Comparison of ENCODE assay signal across 11 cellular contexts in genomic region chr14:103543721-103544626, GRCh38. TPM values are rescaled to one million over a fixed set of nuclear protein-coding genes. Genes with fewer than 3 reads are reported as not detected.
DNase-seq lines count a peak whose midpoint lies in the region; ATAC-seq, FAIRE-seq and TF ChIP-seq lines count a peak whose summit lies in the region.
"Had no signal": no experiment of that assay in that cellular context is flagged by ENCODE, and none has a peak within 500 bp of the region (broad histone marks: within the 10 kb centered on the region; RNA-seq: fewer than 3 reads in every experiment).

No MANE protein-coding gene starts in this region.

- H3K27me3 ChIP-seq in Panc1 (ENCODE audit: control insufficient read depth, insufficient read depth, low read length) (no peaks in the 10 kb centered on the region), left ventricle myocardium inferior (ENCODE audit: low read depth) (no peaks in the 10 kb centered on the region), pancreas (no peaks in the 10 kb centered on the region)

- POLR2A ChIA-PET in Panc1 (lab: Charles Lee), result no interaction called here

- TF ChIP-seq CTCF in CD14-positive monocyte (IDR thresholded peaks at IDR 0.05) (no peak), Panc1 (IDR thresholded peaks at IDR 0.05) (no peak), left ventricle myocardium inferior (IDR thresholded peaks at IDR 0.05; ENCODE audit: borderline replicate concordance) (no peak), pancreas (IDR thresholded peaks at IDR 0.05) (no peak)

- no peaks in the 10 kb centered on the region for H3K36me3 Mint-ChIP-seq in CD14-positive monocyte
- H3K36me3 Mint-ChIP-seq: activated naive CD8-positive, alpha-beta T cell treated with anti-CD3 and anti-CD28 coated beads, Interleukin-2, amount 10 ng/mL, durations not matched to agents 7 days and 5 days; naive B cell had no signal

- H3K4me3 ChIP-seq in Panc1 (ENCODE audit: low read depth in 2 of 2, low read length in 2 of 2) (no peak overlapping the region), left ventricle myocardium inferior (no peak overlapping the region), pancreas (no peak overlapping the region)

- 75 to 77% methylated on average over 30 to 35 of the region's 35 CpGs for WGBS in pancreas, 2 donors

- H3K27ac Mint-ChIP-seq in CD14-positive monocyte, result no peak overlapping the region
- H3K27ac Mint-ChIP-seq: activated CD4-positive, alpha-beta T cell treated with anti-CD3 and anti-CD28 coated beads, Interleukin-2, amount 10 ng/mL, durations not matched to agents 7 days and 5 days; activated naive CD8-positive, alpha-beta T cell treated with anti-CD3 and anti-CD28 coated beads, Interleukin-2, amount 10 ng/mL, durations not matched to agents 7 days and 5 days had no signal

- no peak overlapping the region for H3K4me3 Mint-ChIP-seq in CD14-positive monocyte
- H3K4me3 Mint-ChIP-seq: activated CD4-positive, alpha-beta T cell treated with anti-CD3 and anti-CD28 coated beads, Interleukin-2, amount 10 ng/mL, durations not matched to agents 7 days and 5 days; activated naive CD8-positive, alpha-beta T cell treated with anti-CD3 and anti-CD28 coated beads, Interleukin-2, amount 10 ng/mL, durations not matched to agents 7 days and 5 days; naive B cell had no signal

- H3K9me3 ChIP-seq in Panc1 (ENCODE audit: control insufficient read depth, insufficient read depth, low read depth, low read length) (no peaks in the 10 kb centered on the region), left ventricle myocardium inferior (replicated peaks) (no peaks in the 10 kb centered on the region), pancreas (no peaks in the 10 kb centered on the region)

- H3K4me1 ChIP-seq in Panc1 (ENCODE audit: control insufficient read depth, insufficient read depth, low read length) (peaks cover 41% of the 10 kb centered on the region), left ventricle myocardium inferior (peaks cover 73% of the 10 kb centered on the region), pancreas (peaks cover 0 to 1% (median 0%) of the 10 kb centered on the region in 3 donors)

- no peaks in the 10 kb centered on the region for H3K9me3 Mint-ChIP-seq in CD14-positive monocyte
- H3K9me3 Mint-ChIP-seq: activated CD4-positive, alpha-beta T cell treated with anti-CD3 and anti-CD28 coated beads, Interleukin-2, amount 10 ng/mL, durations not matched to agents 7 days and 5 days; activated naive CD8-positive, alpha-beta T cell treated with anti-CD3 and anti-CD28 coated beads, Interleukin-2, amount 10 ng/mL, durations not matched to agents 7 days and 5 days; naive B cell had no signal

- intact Hi-C loops in CD14-positive monocyte (cut with micrococcal nuclease) (no loop called here), Panc1 (cut with micrococcal nuclease; ENCODE audit: unreplicated experiment) (no loop called here), left ventricle myocardium inferior (cut with micrococcal nuclease) (no loop called here), pancreas (cut with DNase I) (loop anchor here in 1 of 3 donors (10.0 kb wide), 1 partner anchor 49 kb away; no protein-coding TSS in a partner anchor)

- peak overlapping the region; percentile 80 for H3K27ac ChIP-seq in Panc1 (ENCODE audit: low read length)
- peak overlapping the region; percentile 76 for H3K27ac ChIP-seq in left ventricle myocardium inferior (replicated peaks)
- no peak overlapping the region for H3K27ac ChIP-seq in pancreas

- CTCF ChIA-PET in Panc1 (lab: Charles Lee), result no interaction called here

- BruUV-seq in Panc1 (replicated peaks; lab: Mats Ljungman, UMichigan), result no TSS peak

- ATAC-seq in Panc1, result no peak
- ATAC-seq in pancreas, result no peak
- no peak for ATAC-seq in GM18867 (IDR thresholded peaks at IDR 0.05; ENCODE audit: unreplicated experiment)
- no peak for ATAC-seq in GM21576 (IDR thresholded peaks at IDR 0.05; ENCODE audit: unreplicated experiment)

- H3K4me1 Mint-ChIP-seq in CD14-positive monocyte, result no peaks in the 10 kb centered on the region
- H3K4me1 Mint-ChIP-seq: activated CD4-positive, alpha-beta T cell treated with anti-CD3 and anti-CD28 coated beads, Interleukin-2, amount 10 ng/mL, durations not matched to agents 7 days and 5 days; activated naive CD8-positive, alpha-beta T cell treated with anti-CD3 and anti-CD28 coated beads, Interleukin-2, amount 10 ng/mL, durations not matched to agents 7 days and 5 days had no signal

- in situ Hi-C loops in Panc1 (cut with HindIII; ENCODE audit: low pct_unique_long_range_greater_than_20kb, low sequenced_read_pairs), result no loop called here

- H3K27me3 Mint-ChIP-seq in CD14-positive monocyte (ENCODE audit: low read depth in 3 of 3), result peaks cover 2 to 31% (median 9%) of the 10 kb centered on the region in 3 donors
- H3K27me3 Mint-ChIP-seq: activated CD4-positive, alpha-beta T cell treated with anti-CD3 and anti-CD28 coated beads, Interleukin-2, amount 10 ng/mL, durations not matched to agents 7 days and 5 days had no signal

- DNase-seq in CD14-positive monocyte (ENCODE audit: low spot score) (peak; percentile 38), Panc1 (ENCODE audit: low read depth, low spot score) (no peak), left ventricle myocardium inferior (peak; percentile 56), pancreas (peak in 4 of 6 donors; percentile 14 to 83 (median 48)), NOMO-1 treated with DMSO at 0.1 percent for 48 hours (lab: John Stamatoyannopoulos, UW; ENCODE audit: unreplicated experiment) (no peak)
- DNase-seq in activated CD4-positive, CD25-positive, alpha-beta regulatory T cell (lab: John Stamatoyannopoulos, UW), result no peak
- DNase-seq: activated CD4-positive, alpha-beta T cell treated with anti-CD3 and anti-CD28 coated beads, Interleukin-2, amount 10 ng/mL, durations not matched to agents 7 days and 5 days; activated naive CD8-positive, alpha-beta T cell treated with anti-CD3 and anti-CD28 coated beads, Interleukin-2, amount 10 ng/mL, durations not matched to agents 7 days and 5 days; naive B cell had no signal

- H3K36me3 ChIP-seq in Panc1 (ENCODE audit: control insufficient read depth, insufficient read depth, low read length) (no peaks in the 10 kb centered on the region), left ventricle myocardium inferior (no peaks in the 10 kb centered on the region), pancreas (no peaks in the 10 kb centered on the region)

- FAIRE-seq in pancreas (lab: Jason Lieb, UNC), result no peak

RNA-seq across cellular contexts. Expression of gene TRMT61A, which starts 15.0 kb away (rescaled TPM):
- polyA plus RNA-seq in CD14-positive monocyte (1 to 10 TPM; 2.7 to 3.4 TPM), pancreas (10 to 100 TPM; 13.2 to 16.1 TPM)
- total RNA-seq in Panc1 (2021; ENCODE audit: unreplicated experiment) (22.9 TPM), left ventricle myocardium inferior (5.9 TPM), pancreas (10 to 100 TPM in 1 of 6 donors, 1 to 10 TPM in 5; 3.3 to 10.4 (median 6.3) TPM)
- polyA plus RNA-seq in Panc1 (2012; ENCODE audit: insufficient read length), result 23.8 TPM

RNA-seq across cellular contexts. Expression of gene BAG5, which starts 18.5 kb away (rescaled TPM):
- polyA plus RNA-seq in CD14-positive monocyte, result 10 to 100 TPM; 30.1 to 33.1 TPM
- 22.5 TPM for total RNA-seq in Panc1 (2021; ENCODE audit: unreplicated experiment)
- polyA plus RNA-seq in Panc1 (2012; ENCODE audit: insufficient read length), result 9.1 TPM
- 16.7 TPM for total RNA-seq in left ventricle myocardium inferior
- 10 to 100 TPM in 3 of 6 donors, 1 to 10 TPM in 3; 6.4 to 13.4 (median 10.0) TPM for total RNA-seq in pancreas
- 1 to 10 TPM; 3.6 to 8.5 TPM for polyA plus RNA-seq in pancreas

RNA-seq across cellular contexts. Expression of gene COA8, which starts 18.8 kb away (rescaled TPM):
- 10 to 100 TPM; 52.3 to 58.1 TPM for polyA plus RNA-seq in CD14-positive monocyte
- 42.2 TPM for total RNA-seq in Panc1 (2021; ENCODE audit: unreplicated experiment)
- polyA plus RNA-seq in Panc1 (2012; ENCODE audit: insufficient read length), result 34.1 TPM
- 48.3 TPM for total RNA-seq in left ventricle myocardium inferior
- 10 to 100 TPM; 17.0 to 28.7 (median 23.9) TPM for total RNA-seq in pancreas
- polyA plus RNA-seq in pancreas, result 10 to 100 TPM; 28.0 to 31.7 TPM

RNA-seq across cellular contexts. Expression of gene CKB, which starts 21.3 kb away (rescaled TPM):
- polyA plus RNA-seq in CD14-positive monocyte (1 to 10 TPM in 1 of 2 donors, under 1 TPM in 1; 0.76 to 2.7 TPM), pancreas (100 to 1,000 TPM; 140 to 264 TPM)
- total RNA-seq in Panc1 (2021; ENCODE audit: unreplicated experiment) (436 TPM), left ventricle myocardium inferior (661 TPM), pancreas (10 to 100 TPM; 17.8 to 52.9 (median 40.1) TPM)
- polyA plus RNA-seq in Panc1 (2012; ENCODE audit: insufficient read length), result 1,631 TPM

Comparison
In these comparisons a context has a peak if more than half of its experiments do, and no peak if none do; other contexts are left out.
1. DNase-seq: peak in CD14-positive monocyte (single experiment), left ventricle myocardium inferior (single experiment) and pancreas (4 of 6); none in Panc1 (single experiment), activated CD4-positive, CD25-positive, alpha-beta regulatory T cell (0 of 4) and NOMO-1 treated with DMSO at 0.1 percent for 48 hours (single experiment).
2. H3K27ac ChIP-seq: peak in Panc1 (single experiment) and left ventricle myocardium inferior (single experiment); none in pancreas (0 of 4).